In the genomic region with DNA sequence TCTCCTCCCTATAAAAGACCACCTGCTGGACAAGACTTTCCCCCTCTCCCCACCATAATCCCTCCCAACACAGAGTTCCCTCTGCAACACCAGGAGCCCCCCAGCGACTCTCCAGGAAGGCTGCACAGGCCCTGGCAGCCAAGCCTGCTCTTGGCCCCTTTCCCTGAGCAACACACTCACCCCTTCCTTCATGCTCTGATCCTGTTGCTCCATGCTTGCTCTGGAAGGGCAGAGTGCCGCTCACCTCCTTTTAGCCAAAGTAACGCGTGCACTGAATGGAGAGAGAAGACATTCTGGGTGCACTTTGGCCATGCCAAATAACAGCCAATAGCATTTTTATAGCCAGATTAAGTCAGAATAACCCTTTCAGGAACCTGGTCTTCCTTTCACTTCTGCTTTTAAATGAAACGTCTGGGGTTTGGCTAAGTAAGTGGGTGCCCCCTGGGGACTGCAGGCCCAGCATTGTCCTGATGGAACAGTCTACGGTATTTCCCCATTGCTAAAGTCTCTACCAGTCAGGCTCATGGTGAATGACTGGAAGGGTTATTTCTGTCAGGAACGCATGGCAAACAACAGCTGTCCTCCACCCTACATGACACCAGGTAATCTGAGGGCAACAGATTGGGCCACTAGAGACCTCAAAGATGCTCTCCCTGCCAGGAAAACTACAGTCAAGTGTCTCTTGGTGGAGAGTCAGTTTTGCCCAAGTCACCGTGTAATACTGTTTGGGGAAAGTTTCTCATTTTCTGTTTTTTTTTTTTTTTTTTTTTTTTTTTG, we compare ENCODE assay signal across 8 cellular contexts. TPM values are rescaled to one million over a fixed set of nuclear protein-coding genes. Genes with fewer than 3 reads are reported as not detected.
DNase-seq lines count a peak whose midpoint lies in the region; ATAC-seq and TF ChIP-seq lines count a peak whose summit lies in the region.

A gene with protein sequence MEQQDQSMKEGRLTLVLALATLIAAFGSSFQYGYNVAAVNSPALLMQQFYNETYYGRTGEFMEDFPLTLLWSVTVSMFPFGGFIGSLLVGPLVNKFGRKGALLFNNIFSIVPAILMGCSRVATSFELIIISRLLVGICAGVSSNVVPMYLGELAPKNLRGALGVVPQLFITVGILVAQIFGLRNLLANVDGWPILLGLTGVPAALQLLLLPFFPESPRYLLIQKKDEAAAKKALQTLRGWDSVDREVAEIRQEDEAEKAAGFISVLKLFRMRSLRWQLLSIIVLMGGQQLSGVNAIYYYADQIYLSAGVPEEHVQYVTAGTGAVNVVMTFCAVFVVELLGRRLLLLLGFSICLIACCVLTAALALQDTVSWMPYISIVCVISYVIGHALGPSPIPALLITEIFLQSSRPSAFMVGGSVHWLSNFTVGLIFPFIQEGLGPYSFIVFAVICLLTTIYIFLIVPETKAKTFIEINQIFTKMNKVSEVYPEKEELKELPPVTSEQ (minus strand): TSS at position 312 of the 777 bp plus-strand sequence. CDS start 99 bp downstream, at position 213.

- DNase-seq in C1 segment of cervical spinal cord (lab: John Stamatoyannopoulos, UW) (peak in 10 of 14 donors; percentile 9 to 69 (median 53)), SIG-M5 treated with dmso at 0.1 percent for 504 hours (lab: John Stamatoyannopoulos, UW; ENCODE audit: unreplicated experiment) (peak; percentile 98), inferior parietal cortex (ENCODE audit: extremely low spot score) (peak; percentile 15), tibial nerve (ENCODE audit: low spot score in 2 of 2) (peak in 1 of 2 donors; percentile 14), BE2C (no peak), middle frontal gyrus (ENCODE audit: extremely low spot score, low spot score) (no peak)

- no peak for TF ChIP-seq CTCF in tibial nerve (IDR thresholded peaks at IDR 0.05)
- no peak for TF ChIP-seq CTCF in BE2C (IDR thresholded peaks at IDR 0.05; ENCODE audit: low read depth, low read length)

- no peaks in the 10 kb centered on the region for H3K9me3 ChIP-seq in tibial nerve
- no peaks in the 10 kb centered on the region for H3K9me3 ChIP-seq in BE2C

- peak within 1 kb of the TSS in 3 of 4 donors; percentile 67 to 74 (median 72) for H3K27ac ChIP-seq in tibial nerve

- H3K4me1 ChIP-seq in tibial nerve (peaks cover 0 to 31% (median 14%) of the 10 kb centered on the region in 4 donors), BE2C (no peaks in the 10 kb centered on the region)

- TF ChIP-seq POLR2A in tibial nerve (IDR thresholded peaks at IDR 0.05): peak in 1 of 2 donors; percentile 13

- H3K36me3 ChIP-seq in tibial nerve (no peaks in the 10 kb centered on the region), BE2C (no peaks in the 10 kb centered on the region)

- H3K4me3 ChIP-seq in tibial nerve (peak within 1 kb of the TSS in 2 of 4 donors; percentile 30 to 35), BE2C (ENCODE audit: low read depth, low read length) (no peak within 1 kb of the TSS)

- 34 to 48% methylated on average over 8 of the region's 8 CpGs for WGBS in tibial nerve, 2 donors

- H3K27me3 ChIP-seq in tibial nerve (no peaks in the 10 kb centered on the region), BE2C (no peaks in the 10 kb centered on the region)

- no peak for TF ChIP-seq EP300 in tibial nerve (IDR thresholded peaks at IDR 0.05)

- ATAC-seq in GM19324 (IDR thresholded peaks at IDR 0.05; ENCODE audit: low FRiP score, unreplicated experiment) (peak; percentile 87), HG03135 (IDR thresholded peaks at IDR 0.05; ENCODE audit: unreplicated experiment) (peak; percentile 78)

RNA-seq across cellular contexts. Expression of the gene that starts here (rescaled TPM):
- 10 to 100 TPM in 1 of 4 donors, 1 to 10 TPM in 3; 1.9 to 15.7 (median 5.2) TPM for total RNA-seq in tibial nerve
- polyA plus RNA-seq in BE2C (2012; ENCODE audit: insufficient read depth, insufficient read length, low read depth): not detected

Comparison
In these comparisons a context has a peak if more than half of its experiments do, and no peak if none do; other contexts are left out.
1. DNase-seq: peak in C1 segment of cervical spinal cord (10 of 14), SIG-M5 treated with dmso at 0.1 percent for 504 hours (single experiment) and inferior parietal cortex (single experiment); none in BE2C (single experiment) and middle frontal gyrus (single experiment).